28 cellular contexts compared by ENCODE assay signal in genomic region chr2:155703048-155703447, GRCh38.
"Had no signal": no experiment of that assay in that cellular context is flagged by ENCODE, and none has a peak within 500 bp of the region (broad histone marks: within the 10 kb centered on the region; RNA-seq: fewer than 3 reads in every experiment).

No MANE protein-coding gene starts in this region.

- H3K4me1 Mint-ChIP-seq: stimulated activated effector memory CD8-positive, alpha-beta T cell treated with anti-CD3 and anti-CD28 coated beads, Interleukin-12 subunit alpha, Interleukin-12 subunit beta, amount 100 ng/mL, for 72 hours; stimulated activated memory B cell treated with anti-CD40 and anti-IgM and Interleukin-4, amounts not matched to agents 10 μg/mL and 1 μg/mL and 100 μg/mL, for 72 hours; stimulated activated naive B cell treated with anti-CD40 and anti-IgM and Interleukin-4, amounts not matched to agents 10 μg/mL and 1 μg/mL and 100 μg/mL, for 72 hours; stimulated activated naive CD8-positive, alpha-beta T cell treated with anti-CD3 and anti-CD28 coated beads, Interleukin-15, amount 100 ng/mL, for 72 hours had no signal

- H3K27me3 ChIP-seq: stomach, suprapubic skin, testis, thyroid gland, tibial artery, tibial nerve, transverse colon, upper lobe of left lung, upper lobe of right lung, uterus, vagina had no signal

- H3K27ac ChIP-seq: stomach, suprapubic skin, testis, thoracic aorta, thyroid gland, tibial artery, tibial nerve, transverse colon, upper lobe of left lung, upper lobe of right lung, uterus, vagina had no signal

- H3K36me3 ChIP-seq: stomach, suprapubic skin, thoracic aorta, thyroid gland, tibial artery, tibial nerve, transverse colon, upper lobe of left lung, upper lobe of right lung, uterus, vagina had no signal

- H3K9me3 Mint-ChIP-seq: stimulated activated effector memory CD8-positive, alpha-beta T cell treated with anti-CD3 and anti-CD28 coated beads, Interleukin-12 subunit alpha, Interleukin-12 subunit beta, amount 100 ng/mL, for 72 hours; stimulated activated memory B cell treated with anti-CD40 and anti-IgM and Interleukin-4, amounts not matched to agents 10 μg/mL and 1 μg/mL and 100 μg/mL, for 72 hours; stimulated activated naive CD8-positive, alpha-beta T cell treated with anti-CD3 and anti-CD28 coated beads, Interleukin-15, amount 100 ng/mL, for 72 hours; stimulated activated naive CD8-positive, alpha-beta T cell treated with anti-CD3 and anti-CD28 coated beads, Interleukin-15, Interleukin-2, amounts not matched to agents 100 ng/mL and 50 ng/mL, for 24 hours; type B pancreatic cell had no signal

- H3K4me3 Mint-ChIP-seq: stimulated activated effector memory CD8-positive, alpha-beta T cell treated with anti-CD3 and anti-CD28 coated beads, Interleukin-12 subunit alpha, Interleukin-12 subunit beta, amount 100 ng/mL, for 72 hours; stimulated activated memory B cell treated with anti-CD40 and anti-IgM and Interleukin-4, amounts not matched to agents 10 μg/mL and 1 μg/mL and 100 μg/mL, for 72 hours; stimulated activated naive B cell treated with anti-CD40 and anti-IgM and Interleukin-4, amounts not matched to agents 10 μg/mL and 1 μg/mL and 100 μg/mL, for 72 hours; stimulated activated naive CD8-positive, alpha-beta T cell treated with anti-CD3 and anti-CD28 coated beads, Interleukin-15, amount 100 ng/mL, for 72 hours; stimulated activated naive CD8-positive, alpha-beta T cell treated with anti-CD3 and anti-CD28 coated beads, Interleukin-15, Interleukin-2, amounts not matched to agents 100 ng/mL and 50 ng/mL, for 24 hours; type B pancreatic cell had no signal

- DNase-seq: stimulated activated CD4-positive, alpha-beta T cell treated with anti-CD3 and anti-CD28 coated beads, Interleukin-2, amount 100 ng/mL, for 48 hours; stimulated activated CD4-positive, alpha-beta T cell treated with anti-CD3 and anti-CD28 coated beads, Interleukin-4, amount 100 ng/mL, for 1 hour; stimulated activated CD4-positive, alpha-beta T cell treated with anti-CD3 and anti-CD28 coated beads, Interleukin-4, amount 100 ng/mL, for 24 hours; stimulated activated CD4-positive, alpha-beta T cell treated with anti-CD3 and anti-CD28 coated beads, Interleukin-4, amount 100 ng/mL, for 4 hours; stimulated activated CD8-positive, alpha-beta memory T cell treated with anti-CD3 and anti-CD28 coated beads, Interleukin-4, amount 100 ng/mL, for 48 hours; stimulated activated naive B cell treated with anti-CD40 and anti-IgM and Interleukin-4, amounts not matched to agents 10 μg/mL and 1 μg/mL and 100 μg/mL, for 72 hours; stimulated activated naive CD4-positive, alpha-beta T cell; stimulated activated naive CD4-positive, alpha-beta T cell treated with Interleukin-2 at 50 U/mL for 16 hours; stimulated activated naive CD8-positive, alpha-beta T cell treated with anti-CD3 and anti-CD28 coated beads, Interleukin-15, amount 100 ng/mL, for 72 hours; stimulated activated naive CD8-positive, alpha-beta T cell treated with anti-CD3 and anti-CD28 coated beads, Interleukin-15, Interleukin-2, amounts not matched to agents 100 U/mL and 50 U/mL, for 24 hours; stomach; substantia nigra; testis; thyroid gland; tibial artery; transverse colon; trophoblast cell; upper lobe of left lung; upper lobe of right lung; uterus had no signal

- H3K27ac Mint-ChIP-seq: stimulated activated effector memory CD8-positive, alpha-beta T cell treated with anti-CD3 and anti-CD28 coated beads, Interleukin-12 subunit alpha, Interleukin-12 subunit beta, amount 100 ng/mL, for 72 hours; stimulated activated memory B cell treated with anti-CD40 and anti-IgM and Interleukin-4, amounts not matched to agents 10 μg/mL and 1 μg/mL and 100 μg/mL, for 72 hours; stimulated activated naive B cell treated with anti-CD40 and anti-IgM and Interleukin-4, amounts not matched to agents 10 μg/mL and 1 μg/mL and 100 μg/mL, for 72 hours; stimulated activated naive CD8-positive, alpha-beta T cell treated with anti-CD3 and anti-CD28 coated beads, Interleukin-15, amount 100 ng/mL, for 72 hours; stimulated activated naive CD8-positive, alpha-beta T cell treated with anti-CD3 and anti-CD28 coated beads, Interleukin-15, Interleukin-2, amounts not matched to agents 100 ng/mL and 50 ng/mL, for 24 hours; type B pancreatic cell had no signal

- H3K9me3 ChIP-seq: stomach, suprapubic skin, testis, thoracic aorta, thyroid gland, tibial artery, tibial nerve, transverse colon, upper lobe of left lung, upper lobe of right lung, uterus, vagina had no signal

- H3K36me3 Mint-ChIP-seq: stimulated activated effector memory CD8-positive, alpha-beta T cell treated with anti-CD3 and anti-CD28 coated beads, Interleukin-12 subunit alpha, Interleukin-12 subunit beta, amount 100 ng/mL, for 72 hours; stimulated activated memory B cell treated with anti-CD40 and anti-IgM and Interleukin-4, amounts not matched to agents 10 μg/mL and 1 μg/mL and 100 μg/mL, for 72 hours; stimulated activated naive B cell treated with anti-CD40 and anti-IgM and Interleukin-4, amounts not matched to agents 10 μg/mL and 1 μg/mL and 100 μg/mL, for 72 hours; type B pancreatic cell had no signal

- H3K27me3 Mint-ChIP-seq: stimulated activated memory B cell treated with anti-CD40 and anti-IgM and Interleukin-4, amounts not matched to agents 10 μg/mL and 1 μg/mL and 100 μg/mL, for 72 hours; stimulated activated naive B cell treated with anti-CD40 and anti-IgM and Interleukin-4, amounts not matched to agents 10 μg/mL and 1 μg/mL and 100 μg/mL, for 72 hours; stimulated activated naive CD8-positive, alpha-beta T cell treated with anti-CD3 and anti-CD28 coated beads, Interleukin-15, amount 100 ng/mL, for 72 hours; stimulated activated naive CD8-positive, alpha-beta T cell treated with anti-CD3 and anti-CD28 coated beads, Interleukin-15, Interleukin-2, amounts not matched to agents 100 ng/mL and 50 ng/mL, for 24 hours; type B pancreatic cell had no signal

- H3K4me3 ChIP-seq: stomach, suprapubic skin, testis, thoracic aorta, thyroid gland, tibial artery, tibial nerve, transverse colon, upper lobe of left lung, upper lobe of right lung, uterus, vagina had no signal
